ENCODE assay signal across 23 cellular contexts in the genomic region with DNA sequence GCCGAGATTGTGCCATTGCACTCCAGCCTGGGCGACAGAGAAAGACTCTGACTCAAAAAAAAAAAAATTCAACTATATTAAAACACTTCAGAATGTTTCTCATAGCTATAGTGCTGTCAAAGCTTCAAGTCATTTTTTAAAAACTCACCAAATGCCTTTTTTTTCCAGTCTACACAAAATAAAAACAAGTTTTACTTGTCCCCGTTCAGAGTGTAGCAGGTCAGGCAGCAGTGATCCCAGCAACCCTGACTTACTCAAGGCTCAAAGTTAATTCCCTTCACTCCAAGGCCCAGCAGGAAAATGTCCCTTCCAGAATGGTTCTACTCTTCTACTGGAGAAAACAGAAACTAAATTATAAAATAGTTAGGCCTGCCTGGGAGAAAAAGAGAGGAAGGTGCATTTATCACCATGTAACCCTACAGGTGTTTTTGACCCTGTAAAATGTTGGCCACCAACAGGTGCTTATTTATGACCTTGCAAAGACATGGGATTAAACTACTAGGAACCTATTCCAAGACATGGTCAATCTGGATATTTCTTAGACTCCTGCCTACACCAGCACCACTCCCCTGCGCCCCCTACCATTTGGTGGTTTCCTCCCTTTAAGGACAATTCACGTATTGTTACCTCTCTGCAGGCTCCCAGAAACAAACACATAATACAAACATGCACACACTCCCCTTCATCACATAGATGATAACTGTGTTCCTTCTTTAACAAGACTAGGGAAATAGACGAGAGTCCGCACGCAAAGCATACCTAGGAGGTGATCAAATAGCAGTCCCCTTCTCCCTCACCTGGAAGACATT. TPM values are rescaled to one million over a fixed set of nuclear protein-coding genes. Genes with fewer than 3 reads are reported as not detected.
A peak's percentile ranks its signal among the peaks of the same experiment; 100 is the strongest.
DNase-seq lines count a peak whose midpoint lies in the region; ATAC-seq, FAIRE-seq and TF ChIP-seq lines count a peak whose summit lies in the region.
"Had no signal": no experiment of that assay in that cellular context is flagged by ENCODE, and none has a peak within 500 bp of the region (broad histone marks: within the 10 kb centered on the region; RNA-seq: fewer than 3 reads in every experiment).

No MANE protein-coding gene starts in this region.

- peak overlapping the region; percentile 96 for H3K27ac ChIP-seq in Karpas-422 (ENCODE audit: low read length)
- peak overlapping the region in 4 of 5 donors; percentile 1 to 29 (median 20) for H3K27ac ChIP-seq in adrenal gland
- H3K27ac ChIP-seq: cardiac muscle cell, dorsolateral prefrontal cortex, neutrophil had no signal

- H3K79me2 ChIP-seq in Karpas-422 (ENCODE audit: low read length) = peaks cover 98% of the 10 kb centered on the region

- TF ChIP-seq CTCF in Caco-2 (IDR thresholded peaks at IDR 0.05; ENCODE audit: insufficient read depth in 1 of 2, low read depth in 1 of 2, low read length in 1 of 2, severe bottlenecking in 1 of 2, unreplicated experiment in 1 of 2) (peak in 1 of 2 experiments; percentile 19), adrenal gland (IDR thresholded peaks at IDR 0.05) (no peak)

- WGBS in adrenal gland, 4 donors = 75 to 79% (median 76%) methylated on average over 8 of the region's 8 CpGs

- peaks cover 23% of the 10 kb centered on the region; the same call in 1 of the 2 replicates for H4K20me1 ChIP-seq in Karpas-422 (ENCODE audit: insufficient read depth, low read depth, low read length)

- TF ChIP-seq POLR2A in adrenal gland (IDR thresholded peaks at IDR 0.05) = no peak
- no peak for TF ChIP-seq POLR2A in GM12891 (IDR thresholded peaks at IDR 0.05; ENCODE audit: low read depth, low read length)

- ATAC-seq in naive thymus-derived CD8-positive, alpha-beta T cell = no peak
- ATAC-seq in GM19467 (IDR thresholded peaks at IDR 0.05; ENCODE audit: unreplicated experiment) (no peak), GM21360 (IDR thresholded peaks at IDR 0.05; ENCODE audit: unreplicated experiment) (no peak)
- ATAC-seq: activated CD4-positive, alpha-beta T cell treated with anti-CD3 and anti-CD28 coated beads for 36 hours had no signal

- peaks cover 12% of the 10 kb centered on the region for H3K4me1 ChIP-seq in Caco-2
- peaks cover 74% of the 10 kb centered on the region for H3K4me1 ChIP-seq in Karpas-422 (ENCODE audit: low read length)
- peaks cover 27 to 60% of the 10 kb centered on the region in 2 donors for H3K4me1 ChIP-seq in adrenal gland (replicated peaks in 1 of 2)

- BruUV-seq in Caco-2 (replicated peaks; lab: Mats Ljungman, UMichigan) = no TSS peak

- CTCF ChIA-PET in Caco-2 (lab: Charles Lee) = no interaction called here

- H3K4me3 Mint-ChIP-seq in Caco-2 (ENCODE audit: unreplicated experiment) = no peak overlapping the region
- H3K4me3 Mint-ChIP-seq in naive thymus-derived CD8-positive, alpha-beta T cell = no peak overlapping the region
- H3K4me3 Mint-ChIP-seq: activated CD4-positive, alpha-beta T cell treated with anti-CD3 and anti-CD28 coated beads for 36 hours had no signal

- H3K9me2 ChIP-seq in Karpas-422 (replicated peaks; ENCODE audit: insufficient read depth, low read length) = no peaks in the 10 kb centered on the region
- H3K9me2 ChIP-seq: SK-N-SH had no signal

- H3K27me3 ChIP-seq in Caco-2 (replicated peaks; ENCODE audit: control insufficient read depth, insufficient read depth, low read length) (no peaks in the 10 kb centered on the region), Karpas-422 (ENCODE audit: low read length) (no peaks in the 10 kb centered on the region), adrenal gland (no peaks in the 10 kb centered on the region)
- H3K27me3 ChIP-seq: cardiac muscle cell, dorsolateral prefrontal cortex, neutrophil, spleen had no signal

- no peaks in the 10 kb centered on the region for H3K27me3 Mint-ChIP-seq in Caco-2 (ENCODE audit: insufficient read depth, unreplicated experiment)
- H3K27me3 Mint-ChIP-seq in naive thymus-derived CD8-positive, alpha-beta T cell = no peaks in the 10 kb centered on the region
- H3K27me3 Mint-ChIP-seq: activated CD4-positive, alpha-beta T cell treated with anti-CD3 and anti-CD28 coated beads for 36 hours; CD4-positive, CD25-positive, alpha-beta regulatory T cell had no signal

- H3K4me1 Mint-ChIP-seq in Caco-2 (ENCODE audit: low read depth, unreplicated experiment) = peaks cover 33% of the 10 kb centered on the region
- peaks cover 34 to 67% (median 53%) of the 10 kb centered on the region in 4 donors for H3K4me1 Mint-ChIP-seq in naive thymus-derived CD8-positive, alpha-beta T cell

- H3K9me3 ChIP-seq in Caco-2 (no peaks in the 10 kb centered on the region), Karpas-422 (ENCODE audit: low read length) (no peaks in the 10 kb centered on the region), adrenal gland (replicated peaks in 1 of 3) (no peaks in the 10 kb centered on the region)
- H3K9me3 ChIP-seq: neutrophil, spleen had no signal

- POLR2A ChIA-PET in Caco-2 (lab: Charles Lee) = interaction anchor here (0.7 kb wide), 1 partner anchor 52 kb away, joined by 6 read pairs; no protein-coding TSS in a partner anchor
- POLR2A ChIA-PET in naive thymus-derived CD8-positive, alpha-beta T cell (lab: Charles Lee) = no interaction called here

- peak overlapping the region; percentile 21 for H3K27ac Mint-ChIP-seq in Caco-2 (ENCODE audit: unreplicated experiment)
- peak overlapping the region in 6 of 10 donors; percentile 5 to 75 (median 28) for H3K27ac Mint-ChIP-seq in naive thymus-derived CD8-positive, alpha-beta T cell
- H3K27ac Mint-ChIP-seq: activated CD4-positive, alpha-beta T cell treated with anti-CD3 and anti-CD28 coated beads for 36 hours; activated T-helper 2 cell treated with anti-CD3 and anti-CD28 coated beads, Interferon-gamma antibody, Interleukin-2, Interleukin-4, amounts not matched to agents 10 μg/mL and 5 μg/mL and 100 μg/mL, durations not matched to agents 14 hours and 24 hours and 36 hours had no signal

- intact Hi-C loops in Caco-2 (cut with micrococcal nuclease; ENCODE audit: unreplicated experiment) (no loop called here), adrenal gland (cut with DNase I) (no loop called here)

- H3K9me3 Mint-ChIP-seq in Caco-2 (ENCODE audit: unreplicated experiment) = no peaks in the 10 kb centered on the region
- H3K9me3 Mint-ChIP-seq in naive thymus-derived CD8-positive, alpha-beta T cell = no peaks in the 10 kb centered on the region
- H3K9me3 Mint-ChIP-seq: activated T-helper 2 cell treated with anti-CD3 and anti-CD28 coated beads, Interferon-gamma antibody, Interleukin-2, Interleukin-4, amounts not matched to agents 10 μg/mL and 5 μg/mL and 100 μg/mL, durations not matched to agents 14 hours and 24 hours and 36 hours; CD4-positive, CD25-positive, alpha-beta regulatory T cell had no signal

- peak overlapping the region; percentile 82 for H3K4me2 ChIP-seq in Karpas-422 (ENCODE audit: low read depth, low read length, poor library complexity, severe bottlenecking)
- H3K4me2 ChIP-seq: SK-N-SH had no signal

- H2AFZ ChIP-seq in Karpas-422 (ENCODE audit: low read length) = no peak overlapping the region

- H3K36me3 ChIP-seq in Caco-2 (ENCODE audit: control insufficient read depth, insufficient read depth, low read length) (no peaks in the 10 kb centered on the region), Karpas-422 (ENCODE audit: insufficient read depth, low read length) (no peaks in the 10 kb centered on the region), adrenal gland (replicated peaks in 1 of 2) (no peaks in the 10 kb centered on the region)
- H3K36me3 ChIP-seq: cardiac muscle cell, neutrophil, spleen had no signal

- H3K36me3 Mint-ChIP-seq in Caco-2 (ENCODE audit: insufficient read depth, unreplicated experiment) = peaks cover 14% of the 10 kb centered on the region
- H3K36me3 Mint-ChIP-seq in naive thymus-derived CD8-positive, alpha-beta T cell = no peaks in the 10 kb centered on the region

- no peak overlapping the region for H3K9ac ChIP-seq in Karpas-422 (ENCODE audit: low read length)
- H3K9ac ChIP-seq: SK-N-SH had no signal

- H3K4me3 ChIP-seq in Caco-2 (ENCODE audit: low read depth, low read length) (no peak overlapping the region), Karpas-422 (ENCODE audit: low read length) (0 out of 2 replicates have a peak overlapping the region, but pooled peaks have one; percentile 25), adrenal gland (no peak overlapping the region)
- H3K4me3 ChIP-seq: cardiac muscle cell, dorsolateral prefrontal cortex, spleen had no signal

- no peak for FAIRE-seq in GM12891 (lab: Jason Lieb, UNC)
- FAIRE-seq: H1, RCC 7860 had no signal

- DNase-seq in Caco-2 = no peak
- DNase-seq in Karpas-422 = no peak
- no peak for DNase-seq in adrenal gland
- no peak for DNase-seq in naive thymus-derived CD8-positive, alpha-beta T cell
- DNase-seq in NCI-H1048 (lab: John Stamatoyannopoulos, UW) = no peak
- no peak for DNase-seq in GM12891 (ENCODE audit: insufficient read length, low spot score)
- DNase-seq: ACHN; activated CD4-positive, alpha-beta T cell treated with anti-CD3 and anti-CD28 coated beads for 36 hours; CD4-positive, CD25-positive, alpha-beta regulatory T cell; DND-41; dorsolateral prefrontal cortex; NCI-H1105 treated with DMSO at 0.1 percent for 48 hours; NCI-H2171; NCI-H82; SK-N-SH; spleen had no signal

TF ChIP-seq in GM12891, 5 proteins besides CTCF, POLR2A, EP300 and RAD21:
- no peak for TF ChIP-seq SPI1 (IDR thresholded peaks at IDR 0.05; ENCODE audit: low read depth, low read length)
TF ChIP-seq in GM12891: peak in this region for 0.

RNA-seq across cellular contexts. Expression of a gene that starts 5.4 kb away (rescaled TPM):
- 101 and 106 TPM in 2 replicates for total RNA-seq in Caco-2 (2022)
- 243 and 284 TPM in 2 replicates for total RNA-seq in Karpas-422 (2014; rRNA removed; shearing (Covaris generic); ENCODE audit: low replicate concordance)
- total RNA-seq in adrenal gland = 100 to 1,000 TPM; 165 to 346 (median 217) TPM
- 100 to 1,000 TPM in 1 of 3 donors, 10 to 100 TPM in 2; 40.3 to 117 (median 72.2) TPM for polyA plus RNA-seq in adrenal gland
- 10 to 100 TPM; 74.0 to 83.0 TPM for total RNA-seq in naive thymus-derived CD8-positive, alpha-beta T cell
- 10 to 100 TPM; 24.2 to 38.4 (median 36.2) TPM for polyA plus RNA-seq in naive thymus-derived CD8-positive, alpha-beta T cell
- polyA plus RNA-seq in GM12891 (2012; ENCODE audit: low read depth, missing spikeins) = 30.4 TPM

RNA-seq across cellular contexts. Expression of a gene that starts 31.2 kb away (rescaled TPM):
- total RNA-seq in Caco-2 (2022) (305 and 311 TPM in 2 replicates), adrenal gland (100 to 1,000 TPM in 4 of 8 donors, 10 to 100 TPM in 4; 20.1 to 113 (median 90.5) TPM)
- 73.2 and 170 TPM in 2 replicates for total RNA-seq in Karpas-422 (2014; rRNA removed; shearing (Covaris generic); ENCODE audit: low replicate concordance)
- 10 to 100 TPM; 20.9 to 81.3 (median 32.4) TPM for polyA plus RNA-seq in adrenal gland
- 100 to 1,000 TPM; 111 to 118 TPM for total RNA-seq in naive thymus-derived CD8-positive, alpha-beta T cell
- polyA plus RNA-seq in naive thymus-derived CD8-positive, alpha-beta T cell = 10 to 100 TPM; 55.5 to 74.1 (median 71.8) TPM
- 91.6 TPM for polyA plus RNA-seq in GM12891 (2012; ENCODE audit: low read depth, missing spikeins)

RNA-seq across cellular contexts. Expression of a gene that starts 31.4 kb away (rescaled TPM):
- 75.5 and 79.0 TPM in 2 replicates for total RNA-seq in Caco-2 (2022)
- total RNA-seq in Karpas-422 (2014; rRNA removed; shearing (Covaris generic); ENCODE audit: low replicate concordance) = 51.9 and 61.0 TPM in 2 replicates
- total RNA-seq in adrenal gland = 100 to 1,000 TPM in 3 of 8 donors, 10 to 100 TPM in 5; 28.1 to 183 (median 53.5) TPM
- polyA plus RNA-seq in adrenal gland = 100 to 1,000 TPM in 1 of 3 donors, 10 to 100 TPM in 1, 1 to 10 TPM in 1; 9.2 to 132 (median 11.5) TPM
- total RNA-seq in naive thymus-derived CD8-positive, alpha-beta T cell = 10 to 100 TPM; 48.0 to 55.0 TPM
- 100 to 1,000 TPM in 2 of 3 donors, 10 to 100 TPM in 1; 94.1 to 109 (median 103) TPM for polyA plus RNA-seq in naive thymus-derived CD8-positive, alpha-beta T cell
- polyA plus RNA-seq in GM12891 (2012; ENCODE audit: low read depth, missing spikeins) = 39.4 TPM
